Comparison of ENCODE assay signal across 13 cellular contexts in the genomic region with DNA sequence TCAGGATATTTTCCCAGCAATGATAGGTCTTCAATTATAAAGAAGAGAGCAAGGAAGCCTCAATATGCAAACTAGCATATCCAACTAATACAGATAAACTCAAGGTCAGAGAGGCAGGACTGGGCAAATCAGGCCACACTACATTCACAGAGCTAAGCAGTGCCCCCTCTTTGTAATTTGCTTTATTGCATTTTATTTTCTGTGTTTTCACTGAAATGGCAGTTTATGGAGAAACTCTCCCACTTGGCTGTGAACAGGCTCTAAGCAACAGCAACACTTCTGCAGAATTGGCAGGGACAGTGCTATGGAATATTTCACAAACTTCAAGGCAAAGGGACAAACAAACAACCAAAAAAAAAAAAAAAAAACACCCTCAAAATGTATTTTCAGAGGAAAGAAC.
A peak's percentile ranks its signal among the peaks of the same experiment; 100 is the strongest.
DNase-seq lines count a peak whose midpoint lies in the region; ATAC-seq and TF ChIP-seq lines count a peak whose summit lies in the region.
"Had no signal": no experiment of that assay in that cellular context is flagged by ENCODE, and none has a peak within 500 bp of the region (broad histone marks: within the 10 kb centered on the region; RNA-seq: fewer than 3 reads in every experiment).

No MANE protein-coding gene starts in this region.

- peak; percentile 61 for TF ChIP-seq CTCF in OCI-LY7 (conservative IDR thresholded peaks at IDR 0.05; ENCODE audit: low read length)
- no peak for TF ChIP-seq CTCF in ovary (IDR thresholded peaks at IDR 0.05)

- H3K4me1 ChIP-seq in OCI-LY7 (ENCODE audit: insufficient read depth, low read length, poor library complexity, severe bottlenecking): peaks cover under 1% of the 10 kb centered on the region
- no peaks in the 10 kb centered on the region for H3K4me1 ChIP-seq in ovary (ENCODE audit: insufficient read depth)
- H3K4me1 ChIP-seq: body of pancreas had no signal

- H3K4me2 ChIP-seq in OCI-LY7 (ENCODE audit: low read length): no peak overlapping the region

- no peaks in the 10 kb centered on the region for H3K9me3 Mint-ChIP-seq in natural killer cell treated with Interleukin-12 subunit alpha and Interleukin-12 subunit beta and Interleukin-15 and Interleukin-18, amount 100 ng/mL, for 72 hours
- H3K9me3 Mint-ChIP-seq: memory B cell had no signal

- H3K9me2 ChIP-seq in OCI-LY7 (ENCODE audit: insufficient read depth, low read length): no peaks in the 10 kb centered on the region

- H3K36me3 ChIP-seq in OCI-LY7 (ENCODE audit: insufficient read depth, low read length) (no peaks in the 10 kb centered on the region), ovary (no peaks in the 10 kb centered on the region)

- H2AFZ ChIP-seq in OCI-LY7 (ENCODE audit: low read length): no peak overlapping the region

- no peaks in the 10 kb centered on the region for H3K36me3 Mint-ChIP-seq in natural killer cell treated with Interleukin-12 subunit alpha and Interleukin-12 subunit beta and Interleukin-15 and Interleukin-18, amount 100 ng/mL, for 72 hours
- H3K36me3 Mint-ChIP-seq: memory B cell had no signal

- no peaks in the 10 kb centered on the region for H4K20me1 ChIP-seq in OCI-LY7 (ENCODE audit: insufficient read depth, low read length)

- H3K4me3 ChIP-seq in OCI-LY7 (ENCODE audit: low read depth, low read length, poor library complexity, severe bottlenecking) (no peak overlapping the region), ovary (no peak overlapping the region)
- H3K4me3 ChIP-seq: body of pancreas had no signal

- ATAC-seq in Right ventricle myocardium inferior (peak; percentile 44), sciatic nerve (peak; percentile 79)
- ATAC-seq in natural killer cell treated with Interleukin-12 subunit alpha and Interleukin-12 subunit beta and Interleukin-15 and Interleukin-18, amount 100 ng/mL, for 72 hours: no peak
- ATAC-seq: body of pancreas had no signal

- POLR2A ChIA-PET in OCI-LY7 (lab: Charles Lee): no interaction called here

- no peaks in the 10 kb centered on the region for H3K27me3 ChIP-seq in ovary
- H3K27me3 ChIP-seq: body of pancreas had no signal

- H3K27me3 Mint-ChIP-seq in natural killer cell treated with Interleukin-12 subunit alpha and Interleukin-12 subunit beta and Interleukin-15 and Interleukin-18, amount 100 ng/mL, for 72 hours: no peaks in the 10 kb centered on the region
- H3K27me3 Mint-ChIP-seq: memory B cell had no signal

- H3K27ac ChIP-seq in OCI-LY7 (ENCODE audit: low read depth, low read length, poor library complexity, severe bottlenecking): no peak overlapping the region
- H3K27ac ChIP-seq in ovary: no peak overlapping the region
- H3K27ac ChIP-seq: body of pancreas had no signal

- H3K4me3 Mint-ChIP-seq in natural killer cell treated with Interleukin-12 subunit alpha and Interleukin-12 subunit beta and Interleukin-15 and Interleukin-18, amount 100 ng/mL, for 72 hours: no peak overlapping the region
- H3K4me3 Mint-ChIP-seq: memory B cell had no signal

- CTCF ChIA-PET in OCI-LY7 (lab: Charles Lee; ENCODE audit: unreplicated experiment): no interaction called here

- H3K9me3 ChIP-seq in OCI-LY7 (ENCODE audit: low read length) (no peaks in the 10 kb centered on the region), ovary (no peaks in the 10 kb centered on the region)
- H3K9me3 ChIP-seq: body of pancreas had no signal

- DNase-seq in Right ventricle myocardium inferior (ENCODE audit: missing footprints) (no peak), cardiac septum (ENCODE audit: low spot score) (no peak), OCI-LY7 (ENCODE audit: low spot score) (peak; percentile 15), fibroblast of peridontal ligament (ENCODE audit: extremely low read depth) (peak; percentile 5), sciatic nerve (ENCODE audit: low spot score) (no peak), ovary (no peak), SIG-M5 (lab: John Stamatoyannopoulos, UW) (no peak)
- no peak for DNase-seq in natural killer cell treated with Interleukin-12 subunit alpha and Interleukin-12 subunit beta and Interleukin-15 and Interleukin-18, amount 100 ng/mL, for 72 hours (ENCODE audit: low spot score)
- DNase-seq: activated CD4-positive, alpha-beta T cell treated with anti-CD3 and anti-CD28 coated beads for 48 hours; body of pancreas; NCI-H1417; posterior cingulate gyrus had no signal

- TF ChIP-seq POLR2A in ovary (IDR thresholded peaks at IDR 0.05): no peak

- H3K79me2 ChIP-seq in OCI-LY7 (ENCODE audit: insufficient read depth, low read depth, low read length): peaks cover 2% of the 10 kb centered on the region; the same call in 1 of the 2 replicates

- H3K27ac Mint-ChIP-seq in natural killer cell treated with Interleukin-12 subunit alpha and Interleukin-12 subunit beta and Interleukin-15 and Interleukin-18, amount 100 ng/mL, for 72 hours: no peak overlapping the region
- H3K27ac Mint-ChIP-seq: memory B cell had no signal

- intact Hi-C loops in Right ventricle myocardium inferior (cut with DNase I) (no loop called here), cardiac septum (cut with DNase I) (no loop called here), OCI-LY7 (cut with micrococcal nuclease; ENCODE audit: unreplicated experiment) (no loop called here), sciatic nerve (cut with DNase I) (no loop called here), ovary (cut with DNase I) (no loop called here)

- H3K4me1 Mint-ChIP-seq in natural killer cell treated with Interleukin-12 subunit alpha and Interleukin-12 subunit beta and Interleukin-15 and Interleukin-18, amount 100 ng/mL, for 72 hours (ENCODE audit: low read depth in 2 of 2): no peaks in the 10 kb centered on the region
- H3K4me1 Mint-ChIP-seq: memory B cell had no signal

- TSS peak; percentile 4 for BruUV-seq in OCI-LY7 (replicated peaks; lab: Mats Ljungman, UMichigan)

- TF ChIP-seq EP300 in ovary (IDR thresholded peaks at IDR 0.05): no peak

Comparison
In these comparisons a context has a peak if more than half of its experiments do, and no peak if none do; other contexts are left out.
1. ATAC-seq: peak in Right ventricle myocardium inferior (single experiment) and sciatic nerve (single experiment); none in natural killer cell treated with Interleukin-12 subunit alpha and Interleukin-12 subunit beta and Interleukin-15 and Interleukin-18, amount 100 ng/mL, for 72 hours (0 of 2).
2. DNase-seq: peak in OCI-LY7 (single experiment) and fibroblast of peridontal ligament (single experiment); none in Right ventricle myocardium inferior (single experiment), cardiac septum (single experiment), sciatic nerve (single experiment), ovary (0 of 5), natural killer cell treated with Interleukin-12 subunit alpha and Interleukin-12 subunit beta and Interleukin-15 and Interleukin-18, amount 100 ng/mL, for 72 hours (single experiment) and SIG-M5 (single experiment).